13 cellular contexts compared by ENCODE assay signal in genomic region chr6:52499026-52499425, GRCh38.
DNase-seq lines count a peak whose midpoint lies in the region; ATAC-seq and TF ChIP-seq lines count a peak whose summit lies in the region.
"Had no signal": no experiment of that assay in that cellular context is flagged by ENCODE, and none has a peak within 500 bp of the region (broad histone marks: within the 10 kb centered on the region; RNA-seq: fewer than 3 reads in every experiment).

No MANE protein-coding gene starts in this region.

- no peak overlapping the region for H2AFZ ChIP-seq in mesenchymal stem cell (ENCODE audit: low read depth, low read length)

- H3K27ac ChIP-seq in heart left ventricle (peak overlapping the region; percentile 57 to 97 (median 82)), ascending aorta (peak overlapping the region; percentile 78 to 90), mesenchymal stem cell (ENCODE audit: low read length, poor library complexity, severe bottlenecking) (peak overlapping the region; percentile 78), uterus (peak overlapping the region; percentile 14 to 41), esophagus muscularis mucosa (replicated peaks in 1 of 4) (peak overlapping the region in 2 of 4 donors; percentile 8 to 11)

- H3K36me3 ChIP-seq in heart left ventricle (peaks cover 0 to 24% (median 14%) of the 10 kb centered on the region in 9 donors), ascending aorta (peaks cover 0 to 18% of the 10 kb centered on the region in 2 donors), mesenchymal stem cell (ENCODE audit: control insufficient read depth in 1 of 2, insufficient read depth in 2 of 2, low read depth in 1 of 2, low read length in 2 of 2) (peaks cover 48 to 84% of the 10 kb centered on the region in 2 experiments), uterus (no peaks in the 10 kb centered on the region), esophagus muscularis mucosa (peaks cover 0 to 21% (median 20%) of the 10 kb centered on the region in 4 donors)

- H3K14ac ChIP-seq in mesenchymal stem cell (ENCODE audit: low read length in 2 of 2), result no peak overlapping the region

- no peak overlapping the region for H2BK5ac ChIP-seq in mesenchymal stem cell (ENCODE audit: low read depth, low read length, poor library complexity, severe bottlenecking)

- no peak overlapping the region for H3K4me2 ChIP-seq in mesenchymal stem cell (ENCODE audit: low read length, poor library complexity, severe bottlenecking)
- H3K4me2 ChIP-seq: A549 had no signal

- ATAC-seq in heart left ventricle (no peak), Right ventricle myocardium superior (ENCODE audit: poor library complexity) (no peak)
- ATAC-seq: A549, esophagus mucosa had no signal

- peak overlapping the region in 1 of 2 experiments; percentile 43 for H3K4ac ChIP-seq in mesenchymal stem cell (ENCODE audit: low read depth in 1 of 2, low read length in 2 of 2)

- intact Hi-C loops in heart left ventricle (cut with DNase I), result loop anchor here (1.0 to 10.0 kb wide), 6 partner anchors 77 to 166 kb away; partner anchors contain the start of gene EFHC1 (in 7 of the 10)
- intact Hi-C loops in Right ventricle myocardium superior (cut with DNase I), result no loop called here
- intact Hi-C loops in ascending aorta (cut with DNase I), result loop anchor here (1.0 to 2.0 kb wide), 2 partner anchors 79 to 98 kb away; partner anchors contain the start of gene EFHC1
- intact Hi-C loops in uterus (cut with DNase I; ENCODE audit: low total_unique reads), result no loop called here
- intact Hi-C loops in esophagus muscularis mucosa (cut with DNase I), result loop anchor here (5.0 kb wide), 2 partner anchors 77 to 98 kb away; partner anchors contain the start of gene EFHC1

- H4K8ac ChIP-seq in mesenchymal stem cell (ENCODE audit: low read length), result no peak overlapping the region

- TF ChIP-seq EP300 in esophagus muscularis mucosa (IDR thresholded peaks at IDR 0.05), result no peak

- H2BK120ac ChIP-seq in mesenchymal stem cell (ENCODE audit: low read depth, low read length), result no peak overlapping the region

- H3K23ac ChIP-seq in mesenchymal stem cell (ENCODE audit: low read length in 2 of 2), result no peak overlapping the region

- H3K4me1 ChIP-seq in heart left ventricle (peaks cover 7 to 68% (median 42%) of the 10 kb centered on the region in 12 donors), ascending aorta (peaks cover 16 to 38% of the 10 kb centered on the region in 2 donors), mesenchymal stem cell (ENCODE audit: control insufficient read depth, insufficient read depth, low read depth, low read length) (peaks cover 30% of the 10 kb centered on the region), uterus (no peaks in the 10 kb centered on the region), esophagus muscularis mucosa (peaks cover 41 to 46% (median 44%) of the 10 kb centered on the region in 4 donors)

- TF ChIP-seq POLR2A in heart left ventricle (IDR thresholded peaks at IDR 0.05) (no peak), uterus (IDR thresholded peaks at IDR 0.05) (no peak), esophagus muscularis mucosa (IDR thresholded peaks at IDR 0.05; ENCODE audit: low read depth) (no peak)

- peaks cover 19% of the 10 kb centered on the region for H3K79me1 ChIP-seq in mesenchymal stem cell (replicated peaks; ENCODE audit: low read length, poor library complexity, severe bottlenecking)

- no peaks in the 10 kb centered on the region for H3K27me3 ChIP-seq in heart left ventricle
- H3K27me3 ChIP-seq in ascending aorta, result no peaks in the 10 kb centered on the region
- no peaks in the 10 kb centered on the region for H3K27me3 ChIP-seq in mesenchymal stem cell (ENCODE audit: control insufficient read depth in 1 of 2, insufficient read depth in 1 of 2, low read length in 2 of 2)
- no peaks in the 10 kb centered on the region for H3K27me3 ChIP-seq in uterus
- H3K27me3 ChIP-seq in esophagus muscularis mucosa, result no peaks in the 10 kb centered on the region

- H3K9me3 ChIP-seq in heart left ventricle, result peaks cover 0 to 4% (median 0%) of the 10 kb centered on the region in 12 donors
- no peaks in the 10 kb centered on the region for H3K9me3 ChIP-seq in ascending aorta
- no peaks in the 10 kb centered on the region for H3K9me3 ChIP-seq in mesenchymal stem cell (ENCODE audit: control insufficient read depth, low read length)
- H3K9me3 ChIP-seq in uterus, result no peaks in the 10 kb centered on the region
- no peaks in the 10 kb centered on the region for H3K9me3 ChIP-seq in esophagus muscularis mucosa
- H3K9me3 ChIP-seq: A549 had no signal

- H3K9ac ChIP-seq in mesenchymal stem cell (ENCODE audit: low read length), result peak overlapping the region; percentile 66

- no peak overlapping the region for H4K91ac ChIP-seq in mesenchymal stem cell (ENCODE audit: low read length)

- H3K4me3 ChIP-seq in heart left ventricle (no peak overlapping the region), ascending aorta (no peak overlapping the region), mesenchymal stem cell (ENCODE audit: insufficient read depth in 1 of 2, low read depth in 1 of 2, low read length in 2 of 2) (no peak overlapping the region), uterus (no peak overlapping the region), esophagus muscularis mucosa (no peak overlapping the region)
- H3K4me3 ChIP-seq: A549 had no signal

- TF ChIP-seq CTCF in heart left ventricle (IDR thresholded peaks at IDR 0.05) (no peak), ascending aorta (IDR thresholded peaks at IDR 0.05) (no peak), uterus (IDR thresholded peaks at IDR 0.05) (no peak), esophagus muscularis mucosa (IDR thresholded peaks at IDR 0.05) (no peak)

- peak overlapping the region in 1 of 2 experiments; percentile 25 for H3K18ac ChIP-seq in mesenchymal stem cell (ENCODE audit: low read depth in 1 of 2, low read length in 2 of 2)

- DNase-seq in heart left ventricle (no peak), Right ventricle myocardium superior (no peak), ascending aorta (ENCODE audit: low spot score in 2 of 2) (no peak), mesenchymal stem cell (peak; percentile 78), uterus (no peak), esophagus muscularis mucosa (ENCODE audit: extremely low spot score) (no peak), GM19240 (ENCODE audit: insufficient read length, low spot score) (no peak), DMS53 (lab: John Stamatoyannopoulos, UW) (no peak)
- DNase-seq: activated CD4-positive, alpha-beta T cell treated with anti-CD3 and anti-CD28 coated beads for 1 hour; activated naive CD4-positive, alpha-beta T cell treated with anti-CD3 and anti-CD28 coated beads, Interleukin-2, amount 50 U/mL, for 16 hours; stimulated activated CD4-positive, alpha-beta T cell treated with anti-CD3 and anti-CD28 coated beads, Interleukin-2, amount 100 ng/mL, for 24 hours had no signal

- 28 to 46% (median 38%) methylated on average over 1 of the region's 1 CpG for WGBS in heart left ventricle, 4 donors
- WGBS in mesenchymal stem cell, result 0% methylated on average over 1 of the region's 1 CpG
- 73% methylated on average over 1 of the region's 1 CpG for WGBS in esophagus muscularis mucosa

- H2BK15ac ChIP-seq in mesenchymal stem cell (ENCODE audit: low read depth, poor library complexity, severe bottlenecking), result no peak overlapping the region

- H2AK5ac ChIP-seq in mesenchymal stem cell (ENCODE audit: low read length, severe bottlenecking), result peak overlapping the region; percentile 42

- H2BK12ac ChIP-seq in mesenchymal stem cell (ENCODE audit: low read length in 2 of 2), result no peak overlapping the region

Comparison
In these comparisons a context has a peak if more than half of its experiments do, and no peak if none do; other contexts are left out.
1. intact Hi-C loops: an anchor here in heart left ventricle (1.0 to 10.0 kb wide), ascending aorta (1.0 to 2.0 kb wide) and esophagus muscularis mucosa (5.0 kb wide); none called in Right ventricle myocardium superior and uterus.